In genomic region chr7:136369225-136369624, GRCh38 we compare ENCODE assay signal across 27 cellular contexts.
DNase-seq lines count a peak whose midpoint lies in the region; ATAC-seq, FAIRE-seq and TF ChIP-seq lines count a peak whose summit lies in the region.
"Had no signal": no experiment of that assay in that cellular context is flagged by ENCODE, and none has a peak within 500 bp of the region (broad histone marks: within the 10 kb centered on the region; RNA-seq: fewer than 3 reads in every experiment).

No MANE protein-coding gene starts in this region.

- H3K4me3 ChIP-seq in H1 (ENCODE audit: extremely low read depth in 1 of 4, insufficient read depth in 2 of 4, low read depth in 3 of 4, low read length in 4 of 4) (no peak overlapping the region), mesendoderm (ENCODE audit: low read length) (no peak overlapping the region)
- H3K4me3 ChIP-seq: BLaER1, GM12878 had no signal

- TF ChIP-seq CTCF in WTC11 (IDR thresholded peaks at IDR 0.05) (no peak), H1 (IDR thresholded peaks at IDR 0.05; ENCODE audit: control extremely low read depth in 1 of 3, insufficient read depth in 1 of 3, low read depth in 1 of 3, low read length in 3 of 3) (no peak)

- no peak for TF ChIP-seq RAD21 in H1 (IDR thresholded peaks at IDR 0.05 in 1 of 2, conservative IDR thresholded peaks at IDR 0.05 in 1 of 2; ENCODE audit: low read depth in 2 of 2, low read length in 2 of 2)

- 84% methylated on average over 2 of the region's 2 CpGs; no CpG with 5 or more reads in 1 of the 2 experiments for WGBS in H1 (ENCODE audit: extremely low coverage in 1 of 2, insufficient coverage in 1 of 2, insufficient read length in 1 of 2, insufficient replicate concordance in 2 of 2, low coverage in 1 of 2, low lambda C conversion rate in 2 of 2, missing lambda C conversion rate in 1 of 2), 2 experiments
- WGBS in mesendoderm (ENCODE audit: extremely low coverage, insufficient coverage, low lambda C conversion rate), result no CpG with 5 or more reads among the region's 2 CpGs

- no peak for FAIRE-seq in H1 (lab: Jason Lieb, UNC)
- FAIRE-seq: A204.1, GM12878, GM12892, GM18507 had no signal

- H3K18ac ChIP-seq in H1 (ENCODE audit: extremely low read depth, low read length), result no peak overlapping the region
- H3K18ac ChIP-seq in mesendoderm (ENCODE audit: low read length), result no peak overlapping the region

- no peak overlapping the region for H3K4me2 ChIP-seq in H1 (ENCODE audit: insufficient read depth in 1 of 2, low read depth in 2 of 2, low read length in 2 of 2)
- no peak overlapping the region for H3K4me2 ChIP-seq in mesendoderm (ENCODE audit: low read length)
- H3K4me2 ChIP-seq: BLaER1 had no signal

- H3K23me2 ChIP-seq in H1 (ENCODE audit: low read depth, low read length), result no peaks in the 10 kb centered on the region

- no peaks in the 10 kb centered on the region for H3K9me3 ChIP-seq in H1 (ENCODE audit: insufficient read depth in 2 of 2, low read depth in 1 of 2, low read length in 1 of 2)
- H3K9me3 ChIP-seq: BE2C, BLaER1 had no signal

- H3K23ac ChIP-seq in H1 (ENCODE audit: insufficient read length), result no peak overlapping the region
- no peak overlapping the region for H3K23ac ChIP-seq in mesendoderm (ENCODE audit: low read length)

- no peak overlapping the region for H2BK5ac ChIP-seq in H1 (ENCODE audit: low read depth, low read length)
- no peak overlapping the region for H2BK5ac ChIP-seq in mesendoderm (ENCODE audit: low read length)

- no peaks in the 10 kb centered on the region for H3K36me3 Mint-ChIP-seq in WTC11
- no peaks in the 10 kb centered on the region for H3K36me3 Mint-ChIP-seq in activated CD8-positive, alpha-beta memory T cell treated with anti-CD3 and anti-CD28 coated beads, Interleukin-2, amount 10 ng/mL, durations not matched to agents 7 days and 5 days
- H3K36me3 Mint-ChIP-seq: CD14-positive monocyte; CD4-positive, alpha-beta memory T cell; CD4-positive, CD25-positive, alpha-beta regulatory T cell; CD8-positive, alpha-beta memory T cell had no signal

- H2BK15ac ChIP-seq in H1 (ENCODE audit: low read length), result no peak overlapping the region
- no peak overlapping the region for H2BK15ac ChIP-seq in mesendoderm (replicated peaks; ENCODE audit: low read depth)

- H3K9me3 Mint-ChIP-seq in WTC11, result no peaks in the 10 kb centered on the region
- H3K9me3 Mint-ChIP-seq in activated CD8-positive, alpha-beta memory T cell treated with anti-CD3 and anti-CD28 coated beads, Interleukin-2, amount 10 ng/mL, durations not matched to agents 7 days and 5 days (ENCODE audit: low read depth), result no peaks in the 10 kb centered on the region

- ATAC-seq in WTC11, result peak; percentile 80
- no peak for ATAC-seq in activated CD8-positive, alpha-beta memory T cell treated with anti-CD3 and anti-CD28 coated beads, Interleukin-2, amount 10 ng/mL, durations not matched to agents 7 days and 5 days
- ATAC-seq: GM12878 had no signal

- H2BK120ac ChIP-seq in H1 (replicated peaks; ENCODE audit: low read depth, low read length) (no peak overlapping the region), mesendoderm (ENCODE audit: low read depth, low read length) (no peak overlapping the region)

- POLR2A ChIA-PET in WTC11 (lab: Charles Lee) (no interaction called here), H1 (lab: Charles Lee; ENCODE audit: partially characterized antibody) (no interaction called here)

- H3K56ac ChIP-seq in H1 (replicated peaks; ENCODE audit: insufficient read length, low read depth, low read length) (no peak overlapping the region), mesendoderm (ENCODE audit: low read length) (no peak overlapping the region)

- H3K36me3 ChIP-seq in H1 (ENCODE audit: control insufficient read depth in 2 of 4, insufficient read depth in 4 of 4, low read length in 3 of 4), result no peaks in the 10 kb centered on the region
- H3K36me3 ChIP-seq in mesendoderm (ENCODE audit: control insufficient read depth, insufficient read depth, low read length), result no peaks in the 10 kb centered on the region
- H3K36me3 ChIP-seq: BE2C, BLaER1 had no signal

- no peak overlapping the region for H2BK12ac ChIP-seq in H1 (ENCODE audit: low read depth, low read length)

- no peak overlapping the region for H3K9ac ChIP-seq in H1 (replicated peaks in 1 of 4; ENCODE audit: extremely low read depth in 1 of 4, low read depth in 3 of 4, low read length in 3 of 4)
- no peak overlapping the region for H3K9ac ChIP-seq in mesendoderm (ENCODE audit: low read length)
- H3K9ac ChIP-seq: BLaER1 had no signal

- no peaks in the 10 kb centered on the region for H3K4me1 Mint-ChIP-seq in WTC11
- no peaks in the 10 kb centered on the region for H3K4me1 Mint-ChIP-seq in activated CD8-positive, alpha-beta memory T cell treated with anti-CD3 and anti-CD28 coated beads, Interleukin-2, amount 10 ng/mL, durations not matched to agents 7 days and 5 days
- H3K4me1 Mint-ChIP-seq: CD14-positive monocyte; CD4-positive, alpha-beta memory T cell; CD4-positive, CD25-positive, alpha-beta regulatory T cell; CD8-positive, alpha-beta memory T cell had no signal

- H3K4me1 ChIP-seq in H1 (replicated peaks in 1 of 4; ENCODE audit: control insufficient read depth in 3 of 4, insufficient read depth in 4 of 4, low read length in 3 of 4) (no peaks in the 10 kb centered on the region), mesendoderm (ENCODE audit: control insufficient read depth, low read depth, low read length) (no peaks in the 10 kb centered on the region)
- H3K4me1 ChIP-seq: BLaER1 had no signal

- H3K79me2 ChIP-seq in H1 (ENCODE audit: control insufficient read depth in 1 of 2, insufficient read depth in 2 of 2, low read length in 2 of 2) (no peaks in the 10 kb centered on the region), mesendoderm (ENCODE audit: control insufficient read depth, insufficient read depth, low read length) (no peaks in the 10 kb centered on the region)

- no peak overlapping the region for H3K4me3 Mint-ChIP-seq in WTC11
- H3K4me3 Mint-ChIP-seq in activated CD8-positive, alpha-beta memory T cell treated with anti-CD3 and anti-CD28 coated beads, Interleukin-2, amount 10 ng/mL, durations not matched to agents 7 days and 5 days, result no peak overlapping the region
- H3K4me3 Mint-ChIP-seq: CD14-positive monocyte; CD4-positive, alpha-beta memory T cell; CD4-positive, CD25-positive, alpha-beta regulatory T cell; CD8-positive, alpha-beta memory T cell had no signal

- H4K8ac ChIP-seq in H1 (ENCODE audit: extremely low read depth, insufficient read depth, low read length), result no peak overlapping the region
- no peak overlapping the region for H4K8ac ChIP-seq in mesendoderm (ENCODE audit: low read depth, low read length)

- H2BK20ac ChIP-seq in H1 (ENCODE audit: low read length), result no peak overlapping the region

- H4K91ac ChIP-seq in H1 (replicated peaks; ENCODE audit: insufficient read length, low read length), result no peak overlapping the region

- TF ChIP-seq POLR2A in H1 (IDR thresholded peaks at IDR 0.05; ENCODE audit: control extremely low read depth in 1 of 2, low read depth in 2 of 2, low read length in 2 of 2), result no peak

- H2AK5ac ChIP-seq in H1 (ENCODE audit: low read depth, low read length), result no peak overlapping the region
- no peak overlapping the region for H2AK5ac ChIP-seq in mesendoderm (ENCODE audit: low read length)

- H3K14ac ChIP-seq in H1 (ENCODE audit: insufficient read length), result no peak overlapping the region

- H3K79me1 ChIP-seq in H1 (ENCODE audit: low read depth, low read length) (no peaks in the 10 kb centered on the region), mesendoderm (ENCODE audit: low read length) (no peaks in the 10 kb centered on the region)

- H3K27me3 ChIP-seq in H1 (replicated peaks in 1 of 4; ENCODE audit: control insufficient read depth in 3 of 4, extremely low read depth in 1 of 4, insufficient read depth in 3 of 4, low read length in 3 of 4) (no peaks in the 10 kb centered on the region), mesendoderm (ENCODE audit: insufficient read depth, low read length, poor library complexity) (no peaks in the 10 kb centered on the region)
- H3K27me3 ChIP-seq: BE2C, BLaER1 had no signal

- H3K27me3 Mint-ChIP-seq in WTC11 (ENCODE audit: low read depth), result no peaks in the 10 kb centered on the region; the same call in 1 of the 2 replicates
- no peaks in the 10 kb centered on the region for H3K27me3 Mint-ChIP-seq in activated CD8-positive, alpha-beta memory T cell treated with anti-CD3 and anti-CD28 coated beads, Interleukin-2, amount 10 ng/mL, durations not matched to agents 7 days and 5 days
- H3K27me3 Mint-ChIP-seq: CD4-positive, alpha-beta memory T cell; CD4-positive, CD25-positive, alpha-beta regulatory T cell; CD8-positive, alpha-beta memory T cell had no signal

- H4K20me1 ChIP-seq in H1 (replicated peaks in 1 of 2; ENCODE audit: control insufficient read depth in 1 of 2, insufficient read depth in 2 of 2, low read length in 2 of 2), result no peaks in the 10 kb centered on the region
- H4K20me1 ChIP-seq: BLaER1 had no signal

- TF ChIP-seq EP300 in H1 (IDR thresholded peaks at IDR 0.05; ENCODE audit: borderline replicate concordance in 1 of 2, low read depth in 2 of 2, low read length in 2 of 2), result no peak

- no peak overlapping the region for H3K27ac ChIP-seq in H1 (ENCODE audit: low read depth, low read length)
- H3K27ac ChIP-seq in mesendoderm (ENCODE audit: low read depth, low read length), result no peak overlapping the region
- H3K27ac ChIP-seq: BLaER1 had no signal

- H4K5ac ChIP-seq in H1 (ENCODE audit: insufficient read length, low read depth, low read length), result no peak overlapping the region
- no peak overlapping the region for H4K5ac ChIP-seq in mesendoderm (ENCODE audit: low read length)

- no peak overlapping the region for H2AFZ ChIP-seq in H1 (ENCODE audit: low read length)

- CTCF ChIA-PET in WTC11 (lab: Charles Lee), result no interaction called here
- CTCF ChIA-PET in H1 (lab: Charles Lee; ENCODE audit: partially characterized antibody), result no interaction called here
- CTCF ChIA-PET in activated CD8-positive, alpha-beta memory T cell treated with anti-CD3 and anti-CD28 coated beads, Interleukin-2, amount 10 ng/mL, durations not matched to agents 7 days and 5 days (lab: Charles Lee), result no interaction called here

- no peak for DNase-seq in WTC11 (ENCODE audit: low spot score)
- DNase-seq in H1 (ENCODE audit: low read depth in 1 of 2, low spot score in 2 of 2), result no peak
- DNase-seq in mesendoderm, result peak; percentile 7
- DNase-seq in activated CD8-positive, alpha-beta memory T cell treated with anti-CD3 and anti-CD28 coated beads, Interleukin-2, amount 10 ng/mL, durations not matched to agents 7 days and 5 days, result no peak
- DNase-seq in cerebellar cortex (ENCODE audit: low spot score), result no peak
- DNase-seq in NCI-H510A treated with DMSO at 0.1 percent for 48 hours (lab: John Stamatoyannopoulos, UW), result no peak
- DNase-seq: 8988T; ACHN; BE2C; C1 segment of cervical spinal cord; CD4-positive, CD25-positive, alpha-beta regulatory T cell; CD8-positive, alpha-beta memory T cell; COR-L47; DMS 273 treated with DMSO at 0.1 percent for 48 hours; DMS153; DMS53; DMS79; DND-41; EL; GDM1 had no signal

- H3K27ac Mint-ChIP-seq in WTC11, result no peak overlapping the region
- no peak overlapping the region for H3K27ac Mint-ChIP-seq in activated CD8-positive, alpha-beta memory T cell treated with anti-CD3 and anti-CD28 coated beads, Interleukin-2, amount 10 ng/mL, durations not matched to agents 7 days and 5 days
- H3K27ac Mint-ChIP-seq: CD14-positive monocyte; CD4-positive, alpha-beta memory T cell; CD4-positive, CD25-positive, alpha-beta regulatory T cell; CD8-positive, alpha-beta memory T cell had no signal

- H3K4ac ChIP-seq in H1 (replicated peaks; ENCODE audit: insufficient read length, low read depth, low read length) (no peak overlapping the region), mesendoderm (ENCODE audit: low read depth, low read length) (no peak overlapping the region)

Comparison
In these comparisons a context has a peak if more than half of its experiments do, and no peak if none do; other contexts are left out.
1. Of the 9 proteins assayed by ChIP-seq in both WTC11 and H1: peak only in WTC11: USF2; only in H1: none; in both: none; in neither: 8.